In the genomic region with DNA sequence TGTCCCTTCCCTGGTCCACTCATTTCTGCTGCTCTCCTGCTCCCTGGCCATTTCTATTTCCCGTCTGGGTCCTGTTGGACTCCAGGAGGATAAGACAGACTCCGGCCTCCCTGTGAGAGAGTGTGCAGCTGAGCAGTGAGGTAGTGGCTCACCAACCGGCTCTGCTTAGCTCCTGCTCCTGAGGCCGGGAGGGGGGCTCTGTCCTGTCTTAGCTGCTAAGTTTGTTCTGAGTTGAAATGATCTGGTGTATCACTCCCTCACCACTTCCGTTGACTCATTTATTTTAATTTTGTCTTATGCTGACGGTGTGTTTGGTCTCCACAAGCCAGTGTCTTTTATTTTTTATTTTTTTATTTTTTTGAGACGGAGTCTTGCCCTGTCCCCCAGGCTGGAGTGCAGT, we compare ENCODE assay signal across 23 cellular contexts.
"Had no signal": no experiment of that assay in that cellular context is flagged by ENCODE, and none has a peak within 500 bp of the region (broad histone marks: within the 10 kb centered on the region; RNA-seq: fewer than 3 reads in every experiment).

No MANE protein-coding gene starts in this region.

- H3K4me1 ChIP-seq: colonic mucosa, foreskin keratinocyte, suprapubic skin, thyroid gland, uterus had no signal

- H3K36me3 ChIP-seq: colonic mucosa, heart left ventricle, ovary, suprapubic skin, thyroid gland, uterus had no signal

- H3K27me3 ChIP-seq: colonic mucosa, foreskin keratinocyte, heart left ventricle, ovary, thyroid gland, uterus had no signal

- ATAC-seq: foreskin keratinocyte; heart left ventricle; left lobe of liver; mucosa of descending colon; naive thymus-derived CD8-positive, alpha-beta T cell; right cardiac atrium; stimulated activated effector memory CD8-positive, alpha-beta T cell treated with anti-CD3 and anti-CD28 coated beads, Interleukin-12 subunit alpha, Interleukin-12 subunit beta, amount 100 ng/mL, for 72 hours; stimulated activated naive CD8-positive, alpha-beta T cell treated with anti-CD3 and anti-CD28 coated beads, Interleukin-15, Interleukin-2, amounts not matched to agents 100 U/mL and 50 U/mL, for 24 hours had no signal

- DNase-seq: colonic mucosa; effector CD4-positive, alpha-beta T cell; endodermal cell; erythroblast; foreskin keratinocyte; heart left ventricle; hypothalamus; mammary epithelial cell; mucosa of descending colon; naive thymus-derived CD8-positive, alpha-beta T cell; ovary; right cardiac atrium; stimulated activated CD4-positive, alpha-beta T cell treated with anti-CD3 and anti-CD28 coated beads, Interleukin-4, amount 100 ng/mL, for 1 hour; stimulated activated CD8-positive, alpha-beta memory T cell treated with anti-CD3 and anti-CD28 coated beads, Interleukin-4, amount 100 ng/mL, for 48 hours; stimulated activated naive CD8-positive, alpha-beta T cell treated with anti-CD3 and anti-CD28 coated beads, Interleukin-15, Interleukin-2, amounts not matched to agents 100 U/mL and 50 U/mL, for 24 hours; thyroid gland; uterus had no signal

- H3K4me3 ChIP-seq: colonic mucosa, heart left ventricle, mucosa of descending colon, ovary, smooth muscle cell, suprapubic skin, thyroid gland, uterus had no signal

- H3K27ac ChIP-seq: colonic mucosa, foreskin keratinocyte, heart left ventricle, ovary, suprapubic skin, thyroid gland, uterus had no signal

- FAIRE-seq: endothelial cell of umbilical vein, islet of Langerhans had no signal

- H3K9me3 ChIP-seq: colonic mucosa, mucosa of descending colon, suprapubic skin, thyroid gland, uterus had no signal

- H3K4me2 ChIP-seq: smooth muscle cell had no signal
